13 cellular contexts compared by ENCODE assay signal in the genomic region with DNA sequence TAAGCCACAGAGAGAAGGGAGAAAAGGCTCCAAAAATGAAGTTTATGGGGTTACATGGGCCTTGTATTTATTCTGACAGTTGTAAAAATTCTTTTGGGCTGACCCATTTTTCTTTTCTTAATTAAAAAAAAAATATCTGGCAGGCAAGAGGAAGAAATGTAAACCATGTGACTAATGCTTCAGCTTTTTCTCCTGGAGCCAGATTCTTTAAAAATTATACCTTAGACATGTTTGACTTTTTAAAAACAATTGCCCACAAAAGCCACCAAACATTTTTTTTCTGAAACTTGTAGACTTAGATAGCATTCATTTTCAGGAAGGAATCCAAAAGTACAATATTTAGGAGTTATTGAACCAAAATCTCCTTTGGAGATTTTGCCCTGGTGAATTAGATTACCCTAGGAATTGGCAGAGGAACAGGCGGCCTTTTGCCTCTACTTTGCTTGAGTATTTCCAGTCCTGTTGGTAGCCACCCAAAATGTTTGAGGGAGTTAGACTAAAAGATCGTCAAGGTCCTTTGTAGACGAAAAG. TPM values are rescaled to one million over a fixed set of nuclear protein-coding genes. Genes with fewer than 3 reads are reported as not detected.
A peak's percentile ranks its signal among the peaks of the same experiment; 100 is the strongest.
DNase-seq lines count a peak whose midpoint lies in the region; ATAC-seq and TF ChIP-seq lines count a peak whose summit lies in the region.
"Had no signal": no experiment of that assay in that cellular context is flagged by ENCODE, and none has a peak within 500 bp of the region (broad histone marks: within the 10 kb centered on the region; RNA-seq: fewer than 3 reads in every experiment).

No MANE protein-coding gene starts in this region.

- no peak overlapping the region for H2BK12ac ChIP-seq in neuronal stem cell (ENCODE audit: low read length)

- H2AFZ ChIP-seq in smooth muscle cell (ENCODE audit: low read depth) (no peak overlapping the region), Karpas-422 (ENCODE audit: low read length) (no peak overlapping the region), neuronal stem cell (ENCODE audit: low read length) (no peak overlapping the region)

- no peak overlapping the region for H2BK120ac ChIP-seq in neuronal stem cell (ENCODE audit: low read depth, low read length)

- peak in 3 of 4 donors; percentile 40 to 64 (median 59) for ATAC-seq in heart left ventricle
- ATAC-seq in HG03442 (IDR thresholded peaks at IDR 0.05; ENCODE audit: unreplicated experiment): no peak
- no peak for ATAC-seq in GM21529 (IDR thresholded peaks at IDR 0.05; ENCODE audit: unreplicated experiment)
- ATAC-seq: left colon had no signal

- H3K36me3 ChIP-seq in BLaER1 treated with 17β-estradiol and CSF1 and Interleukin-3, amounts not matched to agents 10 nM and 100 nM: peaks cover 10 to 99% (median 44%) of the 10 kb centered on the region in 11 experiments; a peak in 20 of 22 replicates
- H3K36me3 ChIP-seq in heart left ventricle (no peaks in the 10 kb centered on the region), smooth muscle cell (ENCODE audit: low read depth) (no peaks in the 10 kb centered on the region), Karpas-422 (ENCODE audit: insufficient read depth, low read length) (no peaks in the 10 kb centered on the region), neuronal stem cell (replicated peaks in 1 of 2; ENCODE audit: control insufficient read depth in 2 of 2, insufficient read depth in 2 of 2, low read length in 2 of 2) (no peaks in the 10 kb centered on the region)

- H3K27ac ChIP-seq in BLaER1 treated with 17β-estradiol and CSF1 and Interleukin-3, amounts not matched to agents 10 nM and 100 nM: peak overlapping the region in 9 of 11 experiments; percentile 0 to 33 (median 7); a peak in 7 of 22 replicates
- H3K27ac ChIP-seq in heart left ventricle (peak overlapping the region in 11 of 12 donors; percentile 18 to 76 (median 55)), smooth muscle cell (ENCODE audit: low read depth) (peak overlapping the region; percentile 75), Karpas-422 (ENCODE audit: low read length) (no peak overlapping the region), neuronal stem cell (replicated peaks; ENCODE audit: low read length) (no peak overlapping the region)

- TF ChIP-seq POLR2A in heart left ventricle (IDR thresholded peaks at IDR 0.05): no peak

- WGBS in heart left ventricle, 4 donors: 40 to 52% (median 44%) methylated on average over 3 of the region's 3 CpGs
- 89% methylated on average over 3 of the region's 3 CpGs for WGBS in smooth muscle cell (ENCODE audit: low lambda C conversion rate)
- WGBS in neuronal stem cell (ENCODE audit: extremely low coverage in 2 of 2, insufficient read length in 2 of 2, insufficient replicate concordance in 1 of 2), 2 donors: no CpG with 5 or more reads among the region's 3 CpGs

- H3K79me1 ChIP-seq in neuronal stem cell (ENCODE audit: low read depth, low read length): no peaks in the 10 kb centered on the region

- H3K4ac ChIP-seq in neuronal stem cell (ENCODE audit: low read length): no peak overlapping the region

- no peak overlapping the region for H4K8ac ChIP-seq in neuronal stem cell (ENCODE audit: low read depth, low read length)

- peak overlapping the region in 2 of 10 experiments; percentile 6 to 23; a peak in 1 of 20 replicates for H3K4me3 ChIP-seq in BLaER1 treated with 17β-estradiol and CSF1 and Interleukin-3, amounts not matched to agents 10 nM and 100 nM
- H3K4me3 ChIP-seq in astrocyte of the cerebellum (ENCODE audit: low read depth, low read length): no peak overlapping the region
- H3K4me3 ChIP-seq in heart left ventricle: no peak overlapping the region
- H3K4me3 ChIP-seq in smooth muscle cell: no peak overlapping the region
- H3K4me3 ChIP-seq in Karpas-422 (ENCODE audit: low read length): no peak overlapping the region
- no peak overlapping the region for H3K4me3 ChIP-seq in neuronal stem cell (ENCODE audit: low read length in 2 of 2)

- H3K4me2 ChIP-seq in BLaER1 treated with 17β-estradiol and CSF1 and Interleukin-3, amounts not matched to agents 10 nM and 100 nM: peak overlapping the region; percentile 24 to 93 (median 45); a peak in 21 of 22 replicates
- peak overlapping the region; percentile 57 for H3K4me2 ChIP-seq in smooth muscle cell
- no peak overlapping the region for H3K4me2 ChIP-seq in Karpas-422 (ENCODE audit: low read depth, low read length, poor library complexity, severe bottlenecking)
- H3K4me2 ChIP-seq in neuronal stem cell (ENCODE audit: insufficient read depth, low read length, poor library complexity, severe bottlenecking): no peak overlapping the region

- H2BK5ac ChIP-seq in neuronal stem cell (ENCODE audit: low read length): no peak overlapping the region

- H3K79me2 ChIP-seq in smooth muscle cell (ENCODE audit: low read depth) (peaks cover 69% of the 10 kb centered on the region), Karpas-422 (ENCODE audit: low read length) (no peaks in the 10 kb centered on the region)

- no peaks in the 10 kb centered on the region for H3K27me3 ChIP-seq in BLaER1 treated with 17β-estradiol and CSF1 and Interleukin-3, amounts not matched to agents 10 nM and 100 nM
- H3K27me3 ChIP-seq in heart left ventricle (no peaks in the 10 kb centered on the region), smooth muscle cell (ENCODE audit: low read depth) (no peaks in the 10 kb centered on the region), Karpas-422 (ENCODE audit: low read length) (no peaks in the 10 kb centered on the region), neuronal stem cell (ENCODE audit: control insufficient read depth in 3 of 3, insufficient read depth in 3 of 3, low read depth in 1 of 3, low read length in 3 of 3) (no peaks in the 10 kb centered on the region)

- no peak overlapping the region for H2AK5ac ChIP-seq in neuronal stem cell (ENCODE audit: low read depth, low read length)

- in situ Hi-C loops in astrocyte of the cerebellum (cut with HindIII; ENCODE audit: low sequenced_read_pairs): no loop called here

- DNase-seq in astrocyte of the cerebellum (ENCODE audit: low read depth) (peak; percentile 59), heart left ventricle (peak in 2 of 5 donors; percentile 38 to 53), smooth muscle cell (lab: John Stamatoyannopoulos, UW; ENCODE audit: unreplicated experiment) (no peak), Karpas-422 (no peak), neuronal stem cell (ENCODE audit: low spot score) (no peak)
- DNase-seq: activated CD4-positive, alpha-beta T cell treated with anti-CD3 and anti-CD28 coated beads for 4 hours; activated gamma-delta T cell treated with Interleukin-2 at 50 U/mL for 16 hours; CD8-positive, alpha-beta memory T cell; left colon; NCI-H526 treated with DMSO at 0.1 percent for 48 hours had no signal

- no peak overlapping the region for H3K18ac ChIP-seq in neuronal stem cell (ENCODE audit: low read length)

- no peaks in the 10 kb centered on the region for H3K9me2 ChIP-seq in Karpas-422 (replicated peaks; ENCODE audit: insufficient read depth, low read length)

- H3F3A ChIP-seq in smooth muscle cell (ENCODE audit: low read depth): no peaks in the 10 kb centered on the region

- no peak overlapping the region for H2BK15ac ChIP-seq in neuronal stem cell (ENCODE audit: low read length)

- peaks cover 0 to 100% (median 21%) of the 10 kb centered on the region in 11 experiments; a peak in 12 of 22 replicates for H4K20me1 ChIP-seq in BLaER1 treated with 17β-estradiol and CSF1 and Interleukin-3, amounts not matched to agents 10 nM and 100 nM
- H4K20me1 ChIP-seq in smooth muscle cell (ENCODE audit: low read depth) (no peaks in the 10 kb centered on the region), Karpas-422 (ENCODE audit: insufficient read depth, low read depth, low read length) (no peaks in the 10 kb centered on the region)

- no peak overlapping the region for H3K14ac ChIP-seq in neuronal stem cell (ENCODE audit: low read length)

- H3K23ac ChIP-seq in neuronal stem cell (ENCODE audit: low read depth, low read length, poor library complexity): no peak overlapping the region

- TF ChIP-seq CTCF in astrocyte of the cerebellum (IDR thresholded peaks at IDR 0.05; ENCODE audit: low read depth, low read length, missing control alignments): no peak
- no peak for TF ChIP-seq CTCF in heart left ventricle (IDR thresholded peaks at IDR 0.05)
- no peak for TF ChIP-seq CTCF in smooth muscle cell (IDR thresholded peaks at IDR 0.05; ENCODE audit: borderline replicate concordance, insufficient read depth, poor library complexity, severe bottlenecking)

- no peaks in the 10 kb centered on the region for H3K9me3 ChIP-seq in BLaER1 treated with 17β-estradiol and CSF1 and Interleukin-3, amounts not matched to agents 10 nM and 100 nM (replicated peaks in 1 of 11)
- H3K9me3 ChIP-seq in heart left ventricle: no peaks in the 10 kb centered on the region
- H3K9me3 ChIP-seq in smooth muscle cell (replicated peaks; ENCODE audit: low read depth): no peaks in the 10 kb centered on the region
- no peaks in the 10 kb centered on the region for H3K9me3 ChIP-seq in Karpas-422 (ENCODE audit: low read length)
- peaks cover 0 to 4% of the 10 kb centered on the region in 2 donors for H3K9me3 ChIP-seq in neuronal stem cell (replicated peaks in 1 of 2; ENCODE audit: control insufficient read depth in 2 of 2, insufficient read depth in 1 of 2, low read depth in 1 of 2, low read length in 2 of 2)

- peak overlapping the region in 2 of 11 experiments; percentile 24 to 66; a peak in 3 of 22 replicates for H3K9ac ChIP-seq in BLaER1 treated with 17β-estradiol and CSF1 and Interleukin-3, amounts not matched to agents 10 nM and 100 nM
- H3K9ac ChIP-seq in smooth muscle cell (ENCODE audit: low read depth) (no peak overlapping the region), Karpas-422 (ENCODE audit: low read length) (no peak overlapping the region), neuronal stem cell (ENCODE audit: low read depth, low read length, poor library complexity) (no peak overlapping the region)

- no peak overlapping the region for H4K91ac ChIP-seq in neuronal stem cell (ENCODE audit: low read depth, low read length, poor library complexity)

- intact Hi-C loops in heart left ventricle (cut with DNase I): no loop called here

- H3K4me1 ChIP-seq in BLaER1 treated with 17β-estradiol and CSF1 and Interleukin-3, amounts not matched to agents 10 nM and 100 nM: peaks cover 50 to 100% (median 63%) of the 10 kb centered on the region in 10 experiments
- H3K4me1 ChIP-seq in heart left ventricle (peaks cover 0 to 81% (median 39%) of the 10 kb centered on the region in 12 donors), smooth muscle cell (ENCODE audit: low read depth) (peaks cover 34% of the 10 kb centered on the region), Karpas-422 (ENCODE audit: low read length) (no peaks in the 10 kb centered on the region), neuronal stem cell (ENCODE audit: control insufficient read depth in 2 of 2, insufficient read depth in 1 of 2, low read depth in 1 of 2, low read length in 2 of 2) (peaks cover 0 to 5% of the 10 kb centered on the region in 2 donors)

RNA-seq across cellular contexts. Expression of a gene that starts 17.2 kb away (rescaled TPM):
- total RNA-seq in heart left ventricle (10 to 100 TPM; 11.7 to 50.6 (median 15.9) TPM), smooth muscle cell (21.1 and 26.3 TPM in 2 replicates)
- polyA plus RNA-seq in heart left ventricle (1 to 10 TPM; 5.6 to 7.9 TPM), smooth muscle cell (13.4 and 21.4 TPM in 2 replicates)
- total RNA-seq in Karpas-422 (2014; rRNA removed; shearing (Covaris generic); ENCODE audit: low replicate concordance): 1.0 TPM in 2 replicates
- polyA plus RNA-seq in neuronal stem cell (2013, experiment 1 of 2): 12.4 TPM
- 12.5 TPM for polyA plus RNA-seq in neuronal stem cell (2013, experiment 2 of 2)

Comparison
In these comparisons a context has a peak if more than half of its experiments do, and no peak if none do; other contexts are left out.
1. H3K27ac ChIP-seq: peak in BLaER1 treated with 17β-estradiol and CSF1 and Interleukin-3, amounts not matched to agents 10 nM and 100 nM (9 of 11), heart left ventricle (11 of 12) and smooth muscle cell (single experiment); none in Karpas-422 (single experiment) and neuronal stem cell (single experiment).
2. H3K4me2 ChIP-seq: peak in BLaER1 treated with 17β-estradiol and CSF1 and Interleukin-3, amounts not matched to agents 10 nM and 100 nM (11 of 11) and smooth muscle cell (single experiment); none in Karpas-422 (single experiment) and neuronal stem cell (single experiment).
3. ATAC-seq: peak in heart left ventricle (3 of 4); none in HG03442 (single experiment) and GM21529 (single experiment).